Comparison of ENCODE assay signal across 8 cellular contexts in the genomic region with DNA sequence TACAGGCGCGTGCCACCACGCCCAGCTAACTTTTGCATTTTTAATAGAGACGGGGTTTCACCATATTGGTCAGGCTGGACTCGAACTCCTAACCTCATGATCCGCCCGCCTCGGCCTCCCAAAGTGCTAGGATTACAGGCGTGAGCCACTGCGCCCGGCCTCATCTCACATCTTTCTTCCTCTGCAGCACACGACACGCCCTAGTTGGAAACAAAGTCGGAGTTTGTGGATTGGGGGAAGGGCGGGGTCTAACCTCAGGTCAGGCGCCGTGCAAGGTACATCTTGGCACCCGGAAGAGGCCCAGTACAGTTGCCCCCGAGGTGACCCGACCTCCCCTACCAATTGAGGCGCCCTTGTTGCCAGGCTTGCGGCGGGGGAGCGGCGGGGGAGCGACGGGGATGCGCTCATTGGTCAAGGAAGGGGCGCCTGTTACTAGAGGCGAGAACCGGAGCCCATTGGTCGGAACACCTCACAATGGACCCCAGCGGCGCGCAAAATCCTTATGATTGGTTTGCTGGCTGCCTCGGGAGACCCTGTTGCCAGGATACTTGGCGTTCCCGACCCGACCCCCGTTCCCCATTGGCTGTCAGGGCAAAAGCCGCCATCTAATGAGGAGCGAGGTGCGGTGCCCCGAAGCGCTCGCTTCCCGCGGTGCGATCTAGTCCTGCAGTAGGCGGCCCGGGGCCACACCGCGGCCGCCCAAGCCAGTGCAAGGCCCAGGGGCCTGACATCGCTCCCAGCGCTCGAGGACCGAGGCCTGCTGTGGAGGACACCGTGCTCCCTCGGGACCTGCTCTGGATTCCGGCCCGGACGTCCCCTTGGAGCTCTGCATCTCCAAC. TPM values are rescaled to one million over a fixed set of nuclear protein-coding genes. Genes with fewer than 3 reads are reported as not detected.
A peak's percentile ranks its signal among the peaks of the same experiment; 100 is the strongest.
DNase-seq lines count a peak whose midpoint lies in the region; ATAC-seq and TF ChIP-seq lines count a peak whose summit lies in the region.

A gene with protein sequence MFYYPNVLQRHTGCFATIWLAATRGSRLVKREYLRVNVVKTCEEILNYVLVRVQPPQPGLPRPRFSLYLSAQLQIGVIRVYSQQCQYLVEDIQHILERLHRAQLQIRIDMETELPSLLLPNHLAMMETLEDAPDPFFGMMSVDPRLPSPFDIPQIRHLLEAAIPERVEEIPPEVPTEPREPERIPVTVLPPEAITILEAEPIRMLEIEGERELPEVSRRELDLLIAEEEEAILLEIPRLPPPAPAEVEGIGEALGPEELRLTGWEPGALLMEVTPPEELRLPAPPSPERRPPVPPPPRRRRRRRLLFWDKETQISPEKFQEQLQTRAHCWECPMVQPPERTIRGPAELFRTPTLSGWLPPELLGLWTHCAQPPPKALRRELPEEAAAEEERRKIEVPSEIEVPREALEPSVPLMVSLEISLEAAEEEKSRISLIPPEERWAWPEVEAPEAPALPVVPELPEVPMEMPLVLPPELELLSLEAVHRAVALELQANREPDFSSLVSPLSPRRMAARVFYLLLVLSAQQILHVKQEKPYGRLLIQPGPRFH (plus strand): TSS at position 659 of the 839 bp plus-strand sequence. CDS start 473 bp downstream, outside the sequence.

- H3K27me3 Mint-ChIP-seq in activated T-cell treated with anti-CD3 and anti-CD28 coated beads, Interleukin-2, amount 50 U/mL, for 24 hours, result no peaks in the 10 kb centered on the region
- H3K27me3 Mint-ChIP-seq in naive thymus-derived CD8-positive, alpha-beta T cell, result no peaks in the 10 kb centered on the region

- H3K36me3 ChIP-seq in esophagus muscularis mucosa, result peaks cover 15 to 45% (median 36%) of the 10 kb centered on the region in 4 donors

- peak within 1 kb of the TSS; percentile 40 to 75 (median 59) for H3K27ac ChIP-seq in esophagus muscularis mucosa (replicated peaks in 1 of 4)

- TF ChIP-seq CTCF in GM12873 (IDR thresholded peaks at IDR 0.05; ENCODE audit: insufficient read depth, low read depth, low read length, missing control alignments), result peak; percentile 2
- no peak for TF ChIP-seq CTCF in esophagus muscularis mucosa (IDR thresholded peaks at IDR 0.05)

- H3K4me3 ChIP-seq in esophagus muscularis mucosa, result peak within 1 kb of the TSS; percentile 49 to 58 (median 52)

- H3K4me1 ChIP-seq in esophagus muscularis mucosa, result peaks cover 7 to 22% (median 20%) of the 10 kb centered on the region in 4 donors

- H3K27ac Mint-ChIP-seq in activated T-cell treated with anti-CD3 and anti-CD28 coated beads, Interleukin-2, amount 50 U/mL, for 24 hours, result peak within 1 kb of the TSS; percentile 86
- H3K27ac Mint-ChIP-seq in naive thymus-derived CD8-positive, alpha-beta T cell, result peak within 1 kb of the TSS; percentile 77 to 94 (median 92)

- H3K9me3 ChIP-seq in esophagus muscularis mucosa, result no peaks in the 10 kb centered on the region

- no peaks in the 10 kb centered on the region for H3K27me3 ChIP-seq in esophagus muscularis mucosa

- intact Hi-C loops in esophagus muscularis mucosa (cut with DNase I), result no loop called here

- ATAC-seq in HG02678 (IDR thresholded peaks at IDR 0.05; ENCODE audit: unreplicated experiment), result peak; percentile 84
- ATAC-seq in naive thymus-derived CD8-positive, alpha-beta T cell, result peak; percentile 91

- TF ChIP-seq EP300 in esophagus muscularis mucosa (IDR thresholded peaks at IDR 0.05), result no peak

- DNase-seq in NCI-H345 (lab: John Stamatoyannopoulos, UW), result peak; percentile 92
- DNase-seq in activated T-cell treated with anti-CD3 and anti-CD28 coated beads, Interleukin-2, amount 50 U/mL, for 24 hours, result peak; percentile 81
- peak; percentile 95 for DNase-seq in esophagus muscularis mucosa (ENCODE audit: extremely low spot score)
- peak; percentile 61 to 92 (median 84) for DNase-seq in naive thymus-derived CD8-positive, alpha-beta T cell
- DNase-seq in stimulated activated naive CD4-positive, alpha-beta T cell (lab: John Stamatoyannopoulos, UW), result peak; percentile 65 to 79 (median 76)
- no peak for DNase-seq in NCI-H146 (lab: John Stamatoyannopoulos, UW)

- H3K9me3 Mint-ChIP-seq in activated T-cell treated with anti-CD3 and anti-CD28 coated beads, Interleukin-2, amount 50 U/mL, for 24 hours, result no peaks in the 10 kb centered on the region
- no peaks in the 10 kb centered on the region for H3K9me3 Mint-ChIP-seq in naive thymus-derived CD8-positive, alpha-beta T cell

- POLR2A ChIA-PET in naive thymus-derived CD8-positive, alpha-beta T cell (lab: Charles Lee), result interaction anchor here (0.6 to 3.5 kb wide), 18 partner anchors 8 to 129 kb away, joined by 3 to 27 read pairs (median 5); a partner anchor contains a TSS

- no peak for TF ChIP-seq POLR2A in esophagus muscularis mucosa (IDR thresholded peaks at IDR 0.05; ENCODE audit: low read depth)

- WGBS in esophagus muscularis mucosa, result 39% methylated on average over 11 of the region's 63 CpGs

- H3K36me3 Mint-ChIP-seq in activated T-cell treated with anti-CD3 and anti-CD28 coated beads, Interleukin-2, amount 50 U/mL, for 24 hours (ENCODE audit: low read depth), result peaks cover 72% of the 10 kb centered on the region
- H3K36me3 Mint-ChIP-seq in naive thymus-derived CD8-positive, alpha-beta T cell, result peaks cover 0 to 42% (median 12%) of the 10 kb centered on the region in 3 donors

- peak within 1 kb of the TSS; percentile 69 for H3K4me3 Mint-ChIP-seq in activated T-cell treated with anti-CD3 and anti-CD28 coated beads, Interleukin-2, amount 50 U/mL, for 24 hours
- peak within 1 kb of the TSS; percentile 86 to 97 (median 92) for H3K4me3 Mint-ChIP-seq in naive thymus-derived CD8-positive, alpha-beta T cell

- peaks cover 26% of the 10 kb centered on the region for H3K4me1 Mint-ChIP-seq in activated T-cell treated with anti-CD3 and anti-CD28 coated beads, Interleukin-2, amount 50 U/mL, for 24 hours (ENCODE audit: low read depth)
- peaks cover 18 to 42% (median 38%) of the 10 kb centered on the region in 4 donors for H3K4me1 Mint-ChIP-seq in naive thymus-derived CD8-positive, alpha-beta T cell

RNA-seq across cellular contexts. Expression of the gene that starts here (rescaled TPM):
- 1 to 10 TPM; 4.6 to 5.9 (median 5.0) TPM for total RNA-seq in esophagus muscularis mucosa
- 10 to 100 TPM; 33.7 to 39.2 TPM for total RNA-seq in naive thymus-derived CD8-positive, alpha-beta T cell
- polyA plus RNA-seq in naive thymus-derived CD8-positive, alpha-beta T cell, result 10 to 100 TPM; 11.1 to 11.6 (median 11.2) TPM

Comparison
In these comparisons a context has a peak if more than half of its experiments do, and no peak if none do; other contexts are left out.
1. RNA of the gene that starts here (total RNA-seq): 33.7 to 39.2 TPM in naive thymus-derived CD8-positive, alpha-beta T cell; 4.6 to 5.9 TPM in esophagus muscularis mucosa; every median in the first group is over 4 times any median in the second.